Comparison of ENCODE assay signal across 15 cellular contexts in the genomic region with DNA sequence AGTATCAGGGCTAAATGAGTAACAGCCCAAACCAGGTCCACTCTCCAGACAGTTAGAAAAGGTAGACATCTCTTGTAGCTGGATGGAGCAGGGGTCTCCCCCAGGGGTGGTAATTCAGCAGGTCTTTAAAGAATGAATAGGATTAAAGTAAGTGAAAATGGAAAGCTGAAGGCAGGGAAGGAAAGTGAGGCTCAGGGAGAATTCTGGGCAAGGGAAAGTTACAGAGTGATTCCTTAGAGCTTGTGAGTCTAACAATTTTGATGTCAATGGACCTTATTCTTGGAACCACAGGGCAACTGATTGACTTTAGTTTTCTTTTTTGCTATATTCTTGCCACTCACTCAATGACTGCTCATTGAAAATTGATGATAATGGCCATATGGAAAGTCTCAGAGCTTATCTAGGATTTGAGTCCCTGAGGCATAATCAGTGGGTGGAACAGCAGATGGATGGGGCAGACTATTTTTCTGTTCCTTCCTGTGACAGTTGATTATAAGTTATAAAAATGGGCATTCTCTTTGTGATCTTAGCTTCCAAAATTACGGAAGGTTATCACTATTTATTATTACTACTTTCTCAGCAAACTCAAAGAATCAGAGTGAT.
DNase-seq lines count a peak whose midpoint lies in the region; FAIRE-seq and TF ChIP-seq lines count a peak whose summit lies in the region.
"Had no signal": no experiment of that assay in that cellular context is flagged by ENCODE, and none has a peak within 500 bp of the region (broad histone marks: within the 10 kb centered on the region; RNA-seq: fewer than 3 reads in every experiment).

No MANE protein-coding gene starts in this region.

- H3K27ac ChIP-seq in A673 (ENCODE audit: low read depth, low read length, poor library complexity, severe bottlenecking): peak overlapping the region; percentile 32
- H3K27ac ChIP-seq in SK-N-SH (ENCODE audit: low read depth in 2 of 2, low read length in 1 of 2): peak overlapping the region; percentile 35 to 99; a peak in 3 of 4 replicates
- H3K27ac ChIP-seq in mesodermal cell (ENCODE audit: low read depth, low read length, severe bottlenecking): peak overlapping the region; percentile 79
- H3K27ac ChIP-seq: breast epithelium, KMS-11, prostate gland, tibial artery had no signal

- intact Hi-C loops in A673 (cut with micrococcal nuclease; ENCODE audit: unreplicated experiment): no loop called here
- intact Hi-C loops in activated T-helper 2 cell treated with anti-CD3 and anti-CD28 coated beads, Interferon-gamma antibody, Interleukin-2, Interleukin-4, amounts not matched to agents 10 μg/mL and 5 μg/mL and 100 μg/mL, durations not matched to agents 14 hours and 24 hours and 36 hours (cut with micrococcal nuclease): no loop called here

- H3K27me3 Mint-ChIP-seq in activated T-helper 2 cell treated with anti-CD3 and anti-CD28 coated beads, Interferon-gamma antibody, Interleukin-2, Interleukin-4, amounts not matched to agents 10 μg/mL and 5 μg/mL and 100 μg/mL, durations not matched to agents 14 hours and 24 hours and 36 hours (ENCODE audit: low read depth): no peaks in the 10 kb centered on the region

- H3K4me1 Mint-ChIP-seq in activated T-helper 2 cell treated with anti-CD3 and anti-CD28 coated beads, Interferon-gamma antibody, Interleukin-2, Interleukin-4, amounts not matched to agents 10 μg/mL and 5 μg/mL and 100 μg/mL, durations not matched to agents 14 hours and 24 hours and 36 hours (ENCODE audit: low read depth): peaks cover 34% of the 10 kb centered on the region

- H3K36me3 ChIP-seq in A673 (ENCODE audit: insufficient read depth, low read length, poor library complexity, severe bottlenecking) (no peaks in the 10 kb centered on the region), SK-N-SH (replicated peaks in 1 of 2; ENCODE audit: control insufficient read depth in 1 of 2, insufficient read depth in 2 of 2, low read length in 1 of 2) (no peaks in the 10 kb centered on the region), mesodermal cell (ENCODE audit: control insufficient read depth, insufficient read depth, low read length) (peaks cover 6% of the 10 kb centered on the region)
- H3K36me3 ChIP-seq: breast epithelium, prostate gland, tibial artery had no signal

- peak overlapping the region; percentile 16; the same call in 1 of the 2 replicates for H3K4me2 ChIP-seq in SK-N-SH
- H3K4me2 ChIP-seq: KMS-11 had no signal

- H3K9me3 Mint-ChIP-seq in activated T-helper 2 cell treated with anti-CD3 and anti-CD28 coated beads, Interferon-gamma antibody, Interleukin-2, Interleukin-4, amounts not matched to agents 10 μg/mL and 5 μg/mL and 100 μg/mL, durations not matched to agents 14 hours and 24 hours and 36 hours: no peaks in the 10 kb centered on the region

- TF ChIP-seq EP300 in SK-N-SH (IDR thresholded peaks at IDR 0.05; ENCODE audit: borderline replicate concordance in 1 of 2, low read depth in 1 of 2, low read length in 1 of 2): peak in 1 of 2 experiments; percentile 95; a peak in 2 of 4 replicates

- H4K20me1 ChIP-seq in SK-N-SH (ENCODE audit: insufficient read depth): no peaks in the 10 kb centered on the region

- no peak overlapping the region for H3K9ac ChIP-seq in SK-N-SH
- H3K9ac ChIP-seq: KMS-11 had no signal

- H3K27me3 ChIP-seq in A673 (replicated peaks; ENCODE audit: insufficient read depth, low read depth, low read length, poor library complexity) (no peaks in the 10 kb centered on the region), SK-N-SH (ENCODE audit: insufficient read depth) (no peaks in the 10 kb centered on the region)
- H3K27me3 ChIP-seq: breast epithelium, tibial artery had no signal

- WGBS in SK-N-SH (ENCODE audit: low lambda C conversion rate): 59% methylated on average over 1 of the region's 1 CpG
- WGBS in mesodermal cell (ENCODE audit: insufficient coverage in 2 of 2), 2 experiments: no CpG with 5 or more reads among the region's 1 CpG

- no peak overlapping the region for H2AFZ ChIP-seq in SK-N-SH (ENCODE audit: low read depth)

- H3K4me1 ChIP-seq in A673 (ENCODE audit: insufficient read depth, low read length, poor library complexity, severe bottlenecking) (peaks cover 34% of the 10 kb centered on the region), SK-N-SH (ENCODE audit: control insufficient read depth in 1 of 2, insufficient read depth in 2 of 2, low read depth in 1 of 2, low read length in 1 of 2) (peaks cover 30 to 36% of the 10 kb centered on the region in 2 experiments; a peak in 3 of 4 replicates), mesodermal cell (ENCODE audit: control insufficient read depth, insufficient read depth, low read length, poor library complexity, severe bottlenecking) (peaks cover 51% of the 10 kb centered on the region)
- H3K4me1 ChIP-seq: prostate gland had no signal

- TF ChIP-seq RAD21 in SK-N-SH (IDR thresholded peaks at IDR 0.05; ENCODE audit: low read length): peak; percentile 31; the same call in 1 of the 2 replicates

- H3K9me2 ChIP-seq in SK-N-SH: no peaks in the 10 kb centered on the region

- H3K9me3 ChIP-seq in A673 (ENCODE audit: low read depth, low read length, poor library complexity, severe bottlenecking): no peaks in the 10 kb centered on the region
- H3K9me3 ChIP-seq in SK-N-SH: no peaks in the 10 kb centered on the region
- H3K9me3 ChIP-seq in mesodermal cell (ENCODE audit: control insufficient read depth, low read length): no peaks in the 10 kb centered on the region
- H3K9me3 ChIP-seq: breast epithelium, prostate gland, tibial artery had no signal

- no peak overlapping the region for H3K4me3 Mint-ChIP-seq in activated T-helper 2 cell treated with anti-CD3 and anti-CD28 coated beads, Interferon-gamma antibody, Interleukin-2, Interleukin-4, amounts not matched to agents 10 μg/mL and 5 μg/mL and 100 μg/mL, durations not matched to agents 14 hours and 24 hours and 36 hours (ENCODE audit: low read depth)

- CTCF ChIA-PET in A673 (lab: Charles Lee): no interaction called here
- CTCF ChIA-PET in SK-N-SH (lab: Yijun Ruan, JAX): interaction anchor here (1.1 to 2.8 kb wide), 5 partner anchors 11 to 91 kb away, joined by 3 to 13 read pairs (median 4); partner anchors contain the start of gene LRCH1

- peak; percentile 85 for FAIRE-seq in D721Med (lab: Jason Lieb, UNC)
- FAIRE-seq: frontal cortex had no signal

- H3K27ac Mint-ChIP-seq in activated T-helper 2 cell treated with anti-CD3 and anti-CD28 coated beads, Interferon-gamma antibody, Interleukin-2, Interleukin-4, amounts not matched to agents 10 μg/mL and 5 μg/mL and 100 μg/mL, durations not matched to agents 14 hours and 24 hours and 36 hours: no peak overlapping the region

- no peak for TF ChIP-seq CTCF in A673 (conservative IDR thresholded peaks at IDR 0.05; ENCODE audit: low read depth, low read length)
- no peak for TF ChIP-seq CTCF in D721Med (IDR thresholded peaks at IDR 0.05; ENCODE audit: insufficient read depth, missing control alignments)
- no peak for TF ChIP-seq CTCF in SK-N-SH (IDR thresholded peaks at IDR 0.05)

- BruUV-seq in A673 (replicated peaks; lab: Mats Ljungman, UMichigan): no TSS peak

- no peak overlapping the region for H3K4me3 ChIP-seq in A673 (ENCODE audit: low read depth, low read length, poor library complexity, severe bottlenecking)
- no peak overlapping the region for H3K4me3 ChIP-seq in SK-N-SH (ENCODE audit: low read depth in 2 of 2, low read length in 1 of 2)
- no peak overlapping the region for H3K4me3 ChIP-seq in mesodermal cell (ENCODE audit: extremely low read depth, insufficient read depth, low read length, poor library complexity, severe bottlenecking)
- H3K4me3 ChIP-seq: breast epithelium, prostate gland, tibial artery had no signal

- DNase-seq in A673 (ENCODE audit: low spot score): no peak
- DNase-seq in D721Med (ENCODE audit: insufficient read length, low spot score): no peak
- peak; percentile 49 for DNase-seq in SK-N-SH
- no peak for DNase-seq in activated T-helper 2 cell treated with anti-CD3 and anti-CD28 coated beads, Interferon-gamma antibody, Interleukin-2, Interleukin-4, amounts not matched to agents 10 μg/mL and 5 μg/mL and 100 μg/mL, durations not matched to agents 14 hours and 24 hours and 36 hours (ENCODE audit: low spot score)
- no peak for DNase-seq in SIG-M5 treated with dmso at 0.1 percent for 504 hours (lab: John Stamatoyannopoulos, UW; ENCODE audit: unreplicated experiment)
- DNase-seq in HT-29 (ENCODE audit: low spot score): no peak
- DNase-seq in DMS114 treated with DMSO at 0.1 percent for 48 hours (lab: John Stamatoyannopoulos, UW; ENCODE audit: unreplicated experiment): no peak
- DNase-seq: NCI-H1436; stimulated activated CD4-positive, alpha-beta T cell treated with anti-CD3 and anti-CD28 coated beads, Interleukin-15, amount 100 ng/mL, for 24 hours; tibial artery had no signal

- H3K79me2 ChIP-seq in SK-N-SH (ENCODE audit: insufficient read depth): peaks cover 75% of the 10 kb centered on the region

- no peaks in the 10 kb centered on the region for H3K36me3 Mint-ChIP-seq in activated T-helper 2 cell treated with anti-CD3 and anti-CD28 coated beads, Interferon-gamma antibody, Interleukin-2, Interleukin-4, amounts not matched to agents 10 μg/mL and 5 μg/mL and 100 μg/mL, durations not matched to agents 14 hours and 24 hours and 36 hours (ENCODE audit: low read depth)

- POLR2A ChIA-PET in A673 (lab: Charles Lee; ENCODE audit: low non-redundant PET) (interaction anchor here (0.6 kb wide), 1 partner anchor 20 kb away, joined by 3 read pairs; no protein-coding TSS in a partner anchor), SK-N-SH (lab: Yijun Ruan, JAX) (no interaction called here)

- H3F3A ChIP-seq in SK-N-SH (replicated peaks; ENCODE audit: insufficient read depth): no peaks in the 10 kb centered on the region

TF ChIP-seq in SK-N-SH, 30 proteins besides CTCF, POLR2A, EP300 and RAD21 (continues in another document):
- TF ChIP-seq FOXJ3 (CRISPR knock-in tag; IDR thresholded peaks at IDR 0.05): peak; percentile 93
- no peak for TF ChIP-seq YY1 (IDR thresholded peaks at IDR 0.05; ENCODE audit: low read depth)
- no peak for TF ChIP-seq FOXM1 (IDR thresholded peaks at IDR 0.05; ENCODE audit: low read depth)
- no peak for TF ChIP-seq ELF1 (IDR thresholded peaks at IDR 0.05)
- TF ChIP-seq, protein P1, sequence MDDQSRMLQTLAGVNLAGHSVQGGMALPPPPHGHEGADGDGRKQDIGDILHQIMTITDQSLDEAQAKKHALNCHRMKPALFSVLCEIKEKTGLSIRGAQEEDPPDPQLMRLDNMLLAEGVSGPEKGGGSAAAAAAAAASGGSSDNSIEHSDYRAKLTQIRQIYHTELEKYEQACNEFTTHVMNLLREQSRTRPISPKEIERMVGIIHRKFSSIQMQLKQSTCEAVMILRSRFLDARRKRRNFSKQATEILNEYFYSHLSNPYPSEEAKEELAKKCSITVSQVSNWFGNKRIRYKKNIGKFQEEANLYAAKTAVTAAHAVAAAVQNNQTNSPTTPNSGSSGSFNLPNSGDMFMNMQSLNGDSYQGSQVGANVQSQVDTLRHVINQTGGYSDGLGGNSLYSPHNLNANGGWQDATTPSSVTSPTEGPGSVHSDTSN (IDR thresholded peaks at IDR 0.05): peak; percentile 7; the same call in 1 of the 2 replicates
